Comparison of ENCODE assay signal across 16 cellular contexts in genomic region chr13:40585911-40586471, GRCh38.
DNase-seq lines count a peak whose midpoint lies in the region; ATAC-seq, FAIRE-seq and TF ChIP-seq lines count a peak whose summit lies in the region.
"Had no signal": no experiment of that assay in that cellular context is flagged by ENCODE, and none has a peak within 500 bp of the region (broad histone marks: within the 10 kb centered on the region; RNA-seq: fewer than 3 reads in every experiment).

No MANE protein-coding gene starts in this region.

- H3K9me3 ChIP-seq in CD8-positive, alpha-beta T cell (ENCODE audit: low read length), result no peaks in the 10 kb centered on the region
- no peaks in the 10 kb centered on the region for H3K9me3 ChIP-seq in HUES48 (ENCODE audit: control insufficient read depth, insufficient read depth, low read length)
- H3K9me3 ChIP-seq: pancreas had no signal

- peak overlapping the region; percentile 55 for H3K27ac Mint-ChIP-seq in CD8-positive, alpha-beta T cell
- H3K27ac Mint-ChIP-seq in mesothelial cell of epicardium, result peak overlapping the region; percentile 70

- H3K9ac ChIP-seq in HUES48 (ENCODE audit: low read depth, low read length), result no peak overlapping the region

- H3K4me1 ChIP-seq in CD8-positive, alpha-beta T cell (ENCODE audit: insufficient read depth, low read length), result peaks cover 81% of the 10 kb centered on the region
- H3K4me1 ChIP-seq in HUES48 (ENCODE audit: control insufficient read depth, insufficient read depth, low read length), result peaks cover 62% of the 10 kb centered on the region

- H3K27me3 Mint-ChIP-seq in CD8-positive, alpha-beta T cell (ENCODE audit: low read depth), result no peaks in the 10 kb centered on the region
- H3K27me3 Mint-ChIP-seq in mesothelial cell of epicardium (ENCODE audit: low read depth), result no peaks in the 10 kb centered on the region
- H3K27me3 Mint-ChIP-seq: central memory CD8-positive, alpha-beta T cell had no signal

- H3K4me3 Mint-ChIP-seq in CD8-positive, alpha-beta T cell, result peak overlapping the region; percentile 10
- no peak overlapping the region for H3K4me3 Mint-ChIP-seq in mesothelial cell of epicardium
- H3K4me3 Mint-ChIP-seq: central memory CD8-positive, alpha-beta T cell had no signal

- H3K4me3 ChIP-seq in CD8-positive, alpha-beta T cell (ENCODE audit: low read depth, low read length), result no peak overlapping the region
- H3K4me3 ChIP-seq in HUES48 (ENCODE audit: low read depth, low read length), result no peak overlapping the region
- H3K4me3 ChIP-seq: gastroesophageal sphincter, lower lobe of right lung, pancreas had no signal

- no peaks in the 10 kb centered on the region for H3K27me3 ChIP-seq in CD8-positive, alpha-beta T cell (ENCODE audit: insufficient read depth, low read length)
- no peaks in the 10 kb centered on the region for H3K27me3 ChIP-seq in HUES48 (ENCODE audit: control insufficient read depth, insufficient read depth, low read length)
- H3K27me3 ChIP-seq: gastroesophageal sphincter, pancreas had no signal

- DNase-seq in CD8-positive, alpha-beta T cell, result no peak
- DNase-seq in caudate nucleus (lab: John Stamatoyannopoulos, UW), result no peak
- no peak for DNase-seq in mesothelial cell of epicardium (ENCODE audit: low spot score in 2 of 2, unreplicated experiment in 2 of 2)
- DNase-seq in nucleus accumbens (lab: John Stamatoyannopoulos, UW), result no peak
- DNase-seq in frontal cortex (ENCODE audit: low spot score in 2 of 2), result no peak
- no peak for DNase-seq in activated CD4-positive, alpha-beta T cell treated with anti-CD3 and anti-CD28 coated beads, Interleukin-2, amount 50 U/mL, for 48 hours
- DNase-seq: activated T-cell treated with anti-CD3 and anti-CD28 coated beads for 4 hours; lower lobe of right lung; RPMI8226; stimulated activated CD4-positive, alpha-beta T cell treated with anti-CD3 and anti-CD28 coated beads, Interleukin-2, amount 100 ng/mL, for 48 hours had no signal

- no peak for TF ChIP-seq CTCF in CD8-positive, alpha-beta T cell (IDR thresholded peaks at IDR 0.05)
- TF ChIP-seq CTCF in mesothelial cell of epicardium (IDR thresholded peaks at IDR 0.05; ENCODE audit: unreplicated experiment), result no peak

- POLR2A ChIA-PET in CD8-positive, alpha-beta T cell (lab: Charles Lee), result no interaction called here

- FAIRE-seq in frontal cortex (lab: Jason Lieb, UNC), result no peak
- FAIRE-seq: pancreas, TTC549 had no signal

- peaks cover 91% of the 10 kb centered on the region for H3K4me1 Mint-ChIP-seq in CD8-positive, alpha-beta T cell (ENCODE audit: low read depth)
- H3K4me1 Mint-ChIP-seq in mesothelial cell of epicardium, result peaks cover 60% of the 10 kb centered on the region

- ATAC-seq in CD8-positive, alpha-beta T cell, result no peak
- ATAC-seq in HG03469 (IDR thresholded peaks at IDR 0.05; ENCODE audit: unreplicated experiment), result no peak

- H3K36me3 ChIP-seq in CD8-positive, alpha-beta T cell (ENCODE audit: insufficient read depth, low read length), result no peaks in the 10 kb centered on the region
- H3K36me3 ChIP-seq in HUES48 (ENCODE audit: control insufficient read depth, insufficient read depth, low read length), result no peaks in the 10 kb centered on the region
- H3K36me3 ChIP-seq: gastroesophageal sphincter, lower lobe of right lung, pancreas had no signal

- peaks cover 13% of the 10 kb centered on the region for H3K36me3 Mint-ChIP-seq in CD8-positive, alpha-beta T cell
- peaks cover 17% of the 10 kb centered on the region for H3K36me3 Mint-ChIP-seq in mesothelial cell of epicardium

- H3K9me3 Mint-ChIP-seq in CD8-positive, alpha-beta T cell, result peaks cover 14% of the 10 kb centered on the region
- peaks cover 19% of the 10 kb centered on the region for H3K9me3 Mint-ChIP-seq in mesothelial cell of epicardium

- H3K27ac ChIP-seq in CD8-positive, alpha-beta T cell (ENCODE audit: low read depth, low read length), result no peak overlapping the region
- H3K27ac ChIP-seq in HUES48 (ENCODE audit: low read depth, low read length) (peak overlapping the region; percentile 45), caudate nucleus (ENCODE audit: low read depth, low read length) (peak overlapping the region; percentile 56)
- H3K27ac ChIP-seq: gastroesophageal sphincter, lower lobe of right lung, pancreas had no signal

- CTCF ChIA-PET in CD8-positive, alpha-beta T cell (lab: Charles Lee), result no interaction called here

- intact Hi-C loops in CD8-positive, alpha-beta T cell (cut with DNase I, micrococcal nuclease), result loop anchor here in 1 of 2 experiments (2.0 kb wide), 1 partner anchor 17 kb away; no protein-coding TSS in a partner anchor
